Comparison of ENCODE assay signal across 15 cellular contexts in the genomic region with DNA sequence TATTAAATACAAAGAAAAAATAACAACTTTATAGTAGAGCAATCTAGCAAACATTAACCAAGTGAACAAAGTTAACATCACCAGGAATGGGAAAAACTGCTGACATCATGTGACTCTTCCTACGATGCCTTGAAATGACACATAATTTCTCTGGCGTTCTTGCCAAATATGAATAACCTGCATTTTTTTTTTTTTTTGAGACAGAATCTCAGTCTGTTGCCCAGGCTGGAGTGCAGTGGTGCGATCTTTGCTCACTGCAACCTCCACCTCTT.
DNase-seq lines count a peak whose midpoint lies in the region; ATAC-seq and TF ChIP-seq lines count a peak whose summit lies in the region.
"Had no signal": no experiment of that assay in that cellular context is flagged by ENCODE, and none has a peak within 500 bp of the region (broad histone marks: within the 10 kb centered on the region; RNA-seq: fewer than 3 reads in every experiment).

No MANE protein-coding gene starts in this region.

- in situ Hi-C loops in mammary epithelial cell (cut with MboI; ENCODE audit: low sequenced_read_pairs in 2 of 2) = no loop called here

- no peaks in the 10 kb centered on the region for H3K27me3 ChIP-seq in mammary epithelial cell (ENCODE audit: insufficient read depth, low read length)
- H3K27me3 ChIP-seq in uterus = no peaks in the 10 kb centered on the region
- no peaks in the 10 kb centered on the region for H3K27me3 ChIP-seq in left ventricle myocardium inferior (ENCODE audit: low read depth)
- H3K27me3 ChIP-seq: heart left ventricle had no signal

- WGBS in mammary epithelial cell (ENCODE audit: low coverage, missing lambda C conversion rate) = 91% methylated on average over 3 of the region's 3 CpGs

- peaks cover 4% of the 10 kb centered on the region for H3K4me1 ChIP-seq in mammary epithelial cell (ENCODE audit: insufficient read depth, low read length)
- H3K4me1 ChIP-seq in uterus = no peaks in the 10 kb centered on the region
- H3K4me1 ChIP-seq in left ventricle myocardium inferior = peaks cover 23% of the 10 kb centered on the region

- H2AFZ ChIP-seq in mammary epithelial cell (ENCODE audit: low read depth, low read length) = no peak overlapping the region

- no peak for ATAC-seq in stimulated activated naive CD8-positive, alpha-beta T cell treated with anti-CD3 and anti-CD28 coated beads, Interleukin-15, amount 100 ng/mL, for 72 hours
- ATAC-seq: natural killer cell treated with Interleukin-12 subunit alpha and Interleukin-12 subunit beta and Interleukin-15 and Interleukin-18, amount 100 ng/mL, for 72 hours; stimulated activated naive CD8-positive, alpha-beta T cell treated with anti-CD3 and anti-CD28 coated beads, Interleukin-15, Interleukin-2, amounts not matched to agents 100 U/mL and 50 U/mL, for 24 hours had no signal

- H3K4me3 ChIP-seq in mammary epithelial cell (replicated peaks in 1 of 3; ENCODE audit: insufficient read depth in 1 of 3, low read depth in 2 of 3, low read length in 3 of 3) (no peak overlapping the region), coronary artery (no peak overlapping the region), uterus (no peak overlapping the region), left ventricle myocardium inferior (no peak overlapping the region)
- H3K4me3 ChIP-seq: heart left ventricle had no signal

- TF ChIP-seq CTCF in MCF 10A (IDR thresholded peaks at IDR 0.05; ENCODE audit: unreplicated experiment) (no peak), mammary epithelial cell (conservative IDR thresholded peaks at IDR 0.05 in 1 of 2, IDR thresholded peaks at IDR 0.05 in 1 of 2; ENCODE audit: extremely low read depth in 1 of 2, insufficient read depth in 1 of 2, low read depth in 1 of 2, low read length in 2 of 2) (no peak), coronary artery (IDR thresholded peaks at IDR 0.05) (no peak), uterus (IDR thresholded peaks at IDR 0.05) (no peak), left ventricle myocardium inferior (IDR thresholded peaks at IDR 0.05; ENCODE audit: borderline replicate concordance) (no peak)

- H3K9me3 ChIP-seq in mammary epithelial cell (replicated peaks; ENCODE audit: insufficient read depth, low read length) = no peaks in the 10 kb centered on the region
- H3K9me3 ChIP-seq in uterus = no peaks in the 10 kb centered on the region
- H3K9me3 ChIP-seq in left ventricle myocardium inferior (replicated peaks) = no peaks in the 10 kb centered on the region
- H3K9me3 ChIP-seq: heart left ventricle had no signal

- DNase-seq in MCF 10A (ENCODE audit: unreplicated experiment) (peak; percentile 11), mammary epithelial cell (no peak), coronary artery (ENCODE audit: low spot score) (no peak), kidney tubule cell (ENCODE audit: low spot score) (peak; percentile 63), uterus (no peak), occipital lobe (lab: John Stamatoyannopoulos, UW) (no peak), left ventricle myocardium inferior (no peak)
- DNase-seq in stimulated activated naive CD8-positive, alpha-beta T cell treated with anti-CD3 and anti-CD28 coated beads, Interleukin-15, amount 100 ng/mL, for 72 hours = no peak
- DNase-seq: activated CD4-positive, alpha-beta T cell treated with anti-CD3 and anti-CD28 coated beads, Interleukin-2, amount 50 U/mL, for 1 hour; H9; heart left ventricle; NCI-H526 treated with DMSO at 0.1 percent for 48 hours; stimulated activated naive CD8-positive, alpha-beta T cell treated with anti-CD3 and anti-CD28 coated beads, Interleukin-15, Interleukin-2, amounts not matched to agents 100 U/mL and 50 U/mL, for 24 hours had no signal

- dilution Hi-C loops in mammary epithelial cell (cut with HindIII; ENCODE audit: low sequenced_read_pairs) = no loop called here

- POLR2A ChIA-PET in MCF 10A (lab: Yijun Ruan, JAX) = interaction anchor here (0.6 kb wide), 1 partner anchor 130 kb away, joined by 3 read pairs; no protein-coding TSS in a partner anchor

- no peaks in the 10 kb centered on the region for H4K20me1 ChIP-seq in mammary epithelial cell (ENCODE audit: insufficient read depth, low read length)

- H3K4me2 ChIP-seq in mammary epithelial cell (ENCODE audit: insufficient read depth, low read depth, low read length) = no peak overlapping the region

- BruUV-seq in MCF 10A (replicated peaks; lab: Mats Ljungman, UMichigan) (no TSS peak), mammary epithelial cell (replicated peaks; lab: Mats Ljungman, UMichigan) (no TSS peak)

- H3K27me3 Mint-ChIP-seq in MCF 10A (ENCODE audit: insufficient read depth, unreplicated experiment) = no peaks in the 10 kb centered on the region
- H3K27me3 Mint-ChIP-seq in stimulated activated naive CD8-positive, alpha-beta T cell treated with anti-CD3 and anti-CD28 coated beads, Interleukin-15, amount 100 ng/mL, for 72 hours = no peaks in the 10 kb centered on the region
- H3K27me3 Mint-ChIP-seq: natural killer cell treated with Interleukin-12 subunit alpha and Interleukin-12 subunit beta and Interleukin-15 and Interleukin-18, amount 100 ng/mL, for 72 hours had no signal

- H3K79me2 ChIP-seq in mammary epithelial cell (ENCODE audit: insufficient read depth, low read length) = peaks cover 23% of the 10 kb centered on the region

- H3K36me3 ChIP-seq in mammary epithelial cell (ENCODE audit: insufficient read depth, low read length) (no peaks in the 10 kb centered on the region), uterus (no peaks in the 10 kb centered on the region), left ventricle myocardium inferior (no peaks in the 10 kb centered on the region)
- H3K36me3 ChIP-seq: heart left ventricle had no signal

- H3K27ac ChIP-seq in mammary epithelial cell (ENCODE audit: insufficient read depth, low read depth, low read length) (no peak overlapping the region), coronary artery (peak overlapping the region; percentile 50 to 78), uterus (peak overlapping the region; percentile 74 to 88), left ventricle myocardium inferior (replicated peaks) (no peak overlapping the region)
- H3K27ac ChIP-seq: HL-60 had no signal

- H3K4me3 Mint-ChIP-seq in MCF 10A (ENCODE audit: unreplicated experiment) = no peak overlapping the region
- no peak overlapping the region for H3K4me3 Mint-ChIP-seq in stimulated activated naive CD8-positive, alpha-beta T cell treated with anti-CD3 and anti-CD28 coated beads, Interleukin-15, amount 100 ng/mL, for 72 hours
- H3K4me3 Mint-ChIP-seq: H9; natural killer cell treated with Interleukin-12 subunit alpha and Interleukin-12 subunit beta and Interleukin-15 and Interleukin-18, amount 100 ng/mL, for 72 hours had no signal

- intact Hi-C loops in MCF 10A (cut with micrococcal nuclease) = no loop called here
- intact Hi-C loops in mammary epithelial cell (cut with micrococcal nuclease) = no loop called here
- intact Hi-C loops in uterus (cut with DNase I; ENCODE audit: low total_unique reads) = no loop called here
- intact Hi-C loops in left ventricle myocardium inferior (cut with micrococcal nuclease) = no loop called here

- H3K9ac ChIP-seq in mammary epithelial cell (ENCODE audit: insufficient read depth, low read length) = no peak overlapping the region

- H3K36me3 Mint-ChIP-seq in MCF 10A (ENCODE audit: insufficient read depth, unreplicated experiment) = no peaks in the 10 kb centered on the region
- H3K36me3 Mint-ChIP-seq: natural killer cell treated with Interleukin-12 subunit alpha and Interleukin-12 subunit beta and Interleukin-15 and Interleukin-18, amount 100 ng/mL, for 72 hours had no signal

- CTCF ChIA-PET in MCF 10A (lab: Yijun Ruan, JAX) (no interaction called here), mammary epithelial cell (lab: Charles Lee; ENCODE audit: low non-redundant PET) (no interaction called here)

- H3K9me3 Mint-ChIP-seq in MCF 10A (ENCODE audit: unreplicated experiment) = no peaks in the 10 kb centered on the region
- H3K9me3 Mint-ChIP-seq in stimulated activated naive CD8-positive, alpha-beta T cell treated with anti-CD3 and anti-CD28 coated beads, Interleukin-15, amount 100 ng/mL, for 72 hours = no peaks in the 10 kb centered on the region
- H3K9me3 Mint-ChIP-seq: H9; natural killer cell treated with Interleukin-12 subunit alpha and Interleukin-12 subunit beta and Interleukin-15 and Interleukin-18, amount 100 ng/mL, for 72 hours had no signal

- no peak overlapping the region for H3K27ac Mint-ChIP-seq in MCF 10A (ENCODE audit: low read depth, unreplicated experiment)
- H3K27ac Mint-ChIP-seq in stimulated activated naive CD8-positive, alpha-beta T cell treated with anti-CD3 and anti-CD28 coated beads, Interleukin-15, amount 100 ng/mL, for 72 hours = no peak overlapping the region
- H3K27ac Mint-ChIP-seq: natural killer cell treated with Interleukin-12 subunit alpha and Interleukin-12 subunit beta and Interleukin-15 and Interleukin-18, amount 100 ng/mL, for 72 hours had no signal

- peaks cover 8% of the 10 kb centered on the region for H3K4me1 Mint-ChIP-seq in MCF 10A (ENCODE audit: insufficient read depth, unreplicated experiment)
- peaks cover 5% of the 10 kb centered on the region for H3K4me1 Mint-ChIP-seq in stimulated activated naive CD8-positive, alpha-beta T cell treated with anti-CD3 and anti-CD28 coated beads, Interleukin-15, amount 100 ng/mL, for 72 hours

- no peak for TF ChIP-seq POLR2A in uterus (IDR thresholded peaks at IDR 0.05)

Comparison
In these comparisons a context has a peak if more than half of its experiments do, and no peak if none do; other contexts are left out.
1. DNase-seq: peak in MCF 10A (single experiment) and kidney tubule cell (single experiment); none in mammary epithelial cell (single experiment), coronary artery (single experiment), uterus (0 of 2), stimulated activated naive CD8-positive, alpha-beta T cell treated with anti-CD3 and anti-CD28 coated beads, Interleukin-15, amount 100 ng/mL, for 72 hours (0 of 2), occipital lobe (single experiment) and left ventricle myocardium inferior (single experiment).
2. H3K27ac ChIP-seq: peak in coronary artery (2 of 2) and uterus (2 of 2); none in mammary epithelial cell (single experiment) and left ventricle myocardium inferior (single experiment).